ENCODE assay signal across 1 cellular context in genomic region chr6:135853227-135853626, GRCh38.
TF ChIP-seq lines count a peak whose summit lies in the region.

No MANE protein-coding gene starts in this region.

TF ChIP-seq in IMR-90, 13 proteins besides CTCF, POLR2A, EP300 and RAD21:
- no peak for TF ChIP-seq RFX5 (IDR thresholded peaks at IDR 0.05; ENCODE audit: low read depth, low read length)
- TF ChIP-seq RCOR1 (IDR thresholded peaks at IDR 0.05; ENCODE audit: insufficient replicate concordance, low read length) = no peak
- no peak for TF ChIP-seq MXI1 (IDR thresholded peaks at IDR 0.05; ENCODE audit: borderline replicate concordance, low read depth, low read length)
- no peak for TF ChIP-seq NFE2L2 (IDR thresholded peaks at IDR 0.05; ENCODE audit: low read depth, low read length)
- TF ChIP-seq, protein P1, sequence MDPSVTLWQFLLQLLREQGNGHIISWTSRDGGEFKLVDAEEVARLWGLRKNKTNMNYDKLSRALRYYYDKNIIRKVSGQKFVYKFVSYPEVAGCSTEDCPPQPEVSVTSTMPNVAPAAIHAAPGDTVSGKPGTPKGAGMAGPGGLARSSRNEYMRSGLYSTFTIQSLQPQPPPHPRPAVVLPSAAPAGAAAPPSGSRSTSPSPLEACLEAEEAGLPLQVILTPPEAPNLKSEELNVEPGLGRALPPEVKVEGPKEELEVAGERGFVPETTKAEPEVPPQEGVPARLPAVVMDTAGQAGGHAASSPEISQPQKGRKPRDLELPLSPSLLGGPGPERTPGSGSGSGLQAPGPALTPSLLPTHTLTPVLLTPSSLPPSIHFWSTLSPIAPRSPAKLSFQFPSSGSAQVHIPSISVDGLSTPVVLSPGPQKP (IDR thresholded peaks at IDR 0.05; ENCODE audit: borderline replicate concordance, low read depth, low read length) = no peak
TF ChIP-seq in IMR-90: peak in this region for 0.
